Comparison of ENCODE assay signal across 1 cellular context in genomic region chr7:45089314-45089891, GRCh38.
A peak's percentile ranks its signal among the peaks of the same experiment; 100 is the strongest.
TF ChIP-seq lines count a peak whose summit lies in the region.

No MANE protein-coding gene starts in this region.

TF ChIP-seq in GM12878, 131 proteins besides CTCF, POLR2A, EP300 and RAD21:
- TF ChIP-seq MEF2A (IDR thresholded peaks at IDR 0.05; ENCODE audit: insufficient read depth, low read depth, low read length) (no peak), USF1 (IDR thresholded peaks at IDR 0.05; ENCODE audit: borderline replicate concordance, extremely low read length, insufficient read depth, low read depth, low read length) (no peak), ZBTB40 (IDR thresholded peaks at IDR 0.05; ENCODE audit: borderline replicate concordance) (peak; percentile 38), GABPA (IDR thresholded peaks at IDR 0.05; ENCODE audit: low read depth) (no peak), DPF2 (IDR thresholded peaks at IDR 0.05) (no peak), ZNF384 (IDR thresholded peaks at IDR 0.05; ENCODE audit: borderline replicate concordance, low read depth, low read length) (no peak), KDM1A (IDR thresholded peaks at IDR 0.05; ENCODE audit: borderline replicate concordance) (peak; percentile 98), RCOR1 (conservative IDR thresholded peaks at IDR 0.05; ENCODE audit: low read depth, low read length) (0 out of 2 replicates have a peak, but pooled peaks have one; percentile 74), PKNOX1 (IDR thresholded peaks at IDR 0.05) (peak; percentile 44; the same call in 1 of the 2 replicates), MLLT1 (IDR thresholded peaks at IDR 0.05) (no peak), BMI1 (IDR thresholded peaks at IDR 0.05; ENCODE audit: borderline replicate concordance) (peak; percentile 94)
TF ChIP-seq in GM12878: peak in this region for 5.
